ENCODE assay signal across 11 cellular contexts in the genomic region with DNA sequence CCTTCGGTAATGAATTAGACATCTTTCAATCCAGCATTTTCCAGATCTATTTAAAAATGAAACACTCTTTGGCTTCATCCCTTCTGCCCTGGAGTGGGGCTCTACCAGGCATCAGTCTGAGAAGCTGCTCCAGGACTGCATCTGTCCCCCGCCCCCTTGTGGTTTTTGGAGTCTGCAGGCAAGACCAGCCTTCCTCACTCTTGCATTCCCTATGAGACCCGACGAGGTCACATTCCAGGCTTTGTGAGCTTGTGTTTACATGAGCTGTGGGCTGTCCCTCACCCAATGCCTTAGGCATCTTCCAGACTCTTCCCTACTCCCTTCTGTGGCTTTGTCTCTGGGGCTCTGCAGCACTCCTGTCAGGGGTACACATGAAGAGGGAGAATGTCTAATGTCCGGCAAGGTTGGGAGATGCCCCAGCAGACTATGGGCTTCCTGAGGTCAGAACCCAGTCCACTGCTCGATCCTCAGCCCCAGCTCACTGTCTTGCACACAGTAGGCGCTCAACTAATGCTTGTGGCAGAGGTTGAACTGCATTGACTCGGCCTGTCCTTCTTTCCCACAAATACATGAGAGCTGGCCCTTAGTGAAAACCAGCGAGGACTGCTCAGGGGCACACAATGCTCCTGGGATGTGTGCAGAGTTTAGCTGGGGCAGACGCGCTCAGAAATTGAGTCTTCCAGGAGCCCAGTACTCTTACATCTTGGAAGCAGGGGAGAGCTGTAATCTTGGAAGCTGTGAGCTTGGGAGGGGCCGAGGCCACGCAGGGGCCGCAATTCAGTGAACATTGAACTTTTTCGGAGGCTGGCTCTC. TPM values are rescaled to one million over a fixed set of nuclear protein-coding genes. Genes with fewer than 3 reads are reported as not detected.
DNase-seq lines count a peak whose midpoint lies in the region; ATAC-seq, FAIRE-seq and TF ChIP-seq lines count a peak whose summit lies in the region.
"Had no signal": no experiment of that assay in that cellular context is flagged by ENCODE, and none has a peak within 500 bp of the region (broad histone marks: within the 10 kb centered on the region; RNA-seq: fewer than 3 reads in every experiment).

No MANE protein-coding gene starts in this region.

- peaks cover 8% of the 10 kb centered on the region for H3K4me1 Mint-ChIP-seq in endodermal cell

- H3K9me3 ChIP-seq in endodermal cell (ENCODE audit: control insufficient read depth, low read length) (no peaks in the 10 kb centered on the region), osteoblast (ENCODE audit: low read depth, low read length) (no peaks in the 10 kb centered on the region), kidney (ENCODE audit: control insufficient read depth in 1 of 2, low read length in 2 of 2) (no peaks in the 10 kb centered on the region), suprapubic skin (no peaks in the 10 kb centered on the region)

- no peak for FAIRE-seq in kidney (lab: Jason Lieb, UNC)

- H2AFZ ChIP-seq in osteoblast (ENCODE audit: low read length) = no peak overlapping the region

- H3K27ac ChIP-seq in endodermal cell (ENCODE audit: low read depth, low read length) (no peak overlapping the region), osteoblast (ENCODE audit: low read depth, low read length) (no peak overlapping the region), kidney (ENCODE audit: low read depth in 2 of 2, low read length in 2 of 2) (no peak overlapping the region), suprapubic skin (no peak overlapping the region)

- H3K4me3 ChIP-seq in endodermal cell (ENCODE audit: low read length) (no peak overlapping the region), osteoblast (ENCODE audit: insufficient read depth, low read length) (no peak overlapping the region), kidney (ENCODE audit: low read length in 2 of 2) (no peak overlapping the region), suprapubic skin (no peak overlapping the region)

- 73 to 76% methylated on average over 14 to 15 of the region's 15 CpGs for WGBS in endodermal cell (ENCODE audit: insufficient coverage in 1 of 2, insufficient read length in 1 of 2), 2 experiments
- WGBS in suprapubic skin = 60% methylated on average over 14 of the region's 15 CpGs

- no peaks in the 10 kb centered on the region for H3K36me3 Mint-ChIP-seq in endodermal cell (ENCODE audit: low read depth)
- H3K36me3 Mint-ChIP-seq: stimulated activated effector memory CD8-positive, alpha-beta T cell treated with anti-CD3 and anti-CD28 coated beads, Interleukin-12 subunit alpha, Interleukin-12 subunit beta, amount 100 ng/mL, for 72 hours had no signal

- peak overlapping the region; percentile 81 for H3K27ac Mint-ChIP-seq in endodermal cell
- H3K27ac Mint-ChIP-seq: activated CD8-positive, alpha-beta T cell treated with anti-CD3 and anti-CD28 coated beads for 36 hours; stimulated activated effector memory CD8-positive, alpha-beta T cell treated with anti-CD3 and anti-CD28 coated beads, Interleukin-12 subunit alpha, Interleukin-12 subunit beta, amount 100 ng/mL, for 72 hours had no signal

- intact Hi-C loops in kidney (cut with DNase I) = no loop called here

- H3K4me2 ChIP-seq in osteoblast (ENCODE audit: insufficient read depth, low read length) = no peak overlapping the region

- H3K27me3 ChIP-seq in endodermal cell (ENCODE audit: control insufficient read depth, insufficient read depth, low read length, poor library complexity, severe bottlenecking) = no peaks in the 10 kb centered on the region
- no peaks in the 10 kb centered on the region for H3K27me3 ChIP-seq in osteoblast (ENCODE audit: insufficient read depth, low read length)
- no peaks in the 10 kb centered on the region for H3K27me3 ChIP-seq in suprapubic skin

- peak; percentile 77 for TF ChIP-seq CTCF in endodermal cell (conservative IDR thresholded peaks at IDR 0.05)
- TF ChIP-seq CTCF in osteoblast (IDR thresholded peaks at IDR 0.05; ENCODE audit: extremely low read depth, low read depth, low read length) = no peak
- TF ChIP-seq CTCF in kidney (IDR thresholded peaks at IDR 0.05; ENCODE audit: borderline replicate concordance, extremely low read depth, insufficient read depth) = no peak
- TF ChIP-seq CTCF in suprapubic skin (IDR thresholded peaks at IDR 0.05) = no peak

- TF ChIP-seq EP300 in suprapubic skin (IDR thresholded peaks at IDR 0.05) = no peak

- DNase-seq in Daoy (ENCODE audit: low read depth) = peak; percentile 46
- peak; percentile 94 for DNase-seq in M059J (ENCODE audit: low read depth)
- peak; percentile 93 for DNase-seq in endodermal cell
- DNase-seq in osteoblast (ENCODE audit: insufficient read length, low spot score, missing footprints) = peak; percentile 63
- no peak for DNase-seq in kidney
- DNase-seq in suprapubic skin (ENCODE audit: low spot score in 2 of 2) = no peak
- DNase-seq: NCI-H2081 treated with DMSO at 0.1 percent for 48 hours had no signal

- H3K4me1 ChIP-seq in endodermal cell (ENCODE audit: control insufficient read depth, insufficient read depth, low read length) (no peaks in the 10 kb centered on the region), osteoblast (ENCODE audit: insufficient read depth, low read length) (no peaks in the 10 kb centered on the region), kidney (ENCODE audit: control insufficient read depth in 1 of 2, insufficient read depth in 1 of 2, low read depth in 1 of 2, low read length in 2 of 2) (peaks cover 0 to 3% of the 10 kb centered on the region in 2 donors), suprapubic skin (peaks cover 4% of the 10 kb centered on the region)

- H3K9ac ChIP-seq in endodermal cell (ENCODE audit: extremely low read depth, low read length, poor library complexity, severe bottlenecking) (no peak overlapping the region), kidney (ENCODE audit: low read length in 2 of 2) (no peak overlapping the region)

- H3K4me3 Mint-ChIP-seq in endodermal cell = no peak overlapping the region
- H3K4me3 Mint-ChIP-seq: activated CD8-positive, alpha-beta T cell treated with anti-CD3 and anti-CD28 coated beads for 36 hours; stimulated activated effector memory CD8-positive, alpha-beta T cell treated with anti-CD3 and anti-CD28 coated beads, Interleukin-12 subunit alpha, Interleukin-12 subunit beta, amount 100 ng/mL, for 72 hours had no signal

- no peak for ATAC-seq in HG02798 (IDR thresholded peaks at IDR 0.05; ENCODE audit: poor library complexity, unreplicated experiment)
- ATAC-seq in HG03139 (IDR thresholded peaks at IDR 0.05; ENCODE audit: unreplicated experiment) = no peak

- TF ChIP-seq POLR2A in suprapubic skin (IDR thresholded peaks at IDR 0.05) = no peak

- H3K9me3 Mint-ChIP-seq in endodermal cell = no peaks in the 10 kb centered on the region
- H3K9me3 Mint-ChIP-seq: activated CD8-positive, alpha-beta T cell treated with anti-CD3 and anti-CD28 coated beads for 36 hours; stimulated activated effector memory CD8-positive, alpha-beta T cell treated with anti-CD3 and anti-CD28 coated beads, Interleukin-12 subunit alpha, Interleukin-12 subunit beta, amount 100 ng/mL, for 72 hours had no signal

- no peaks in the 10 kb centered on the region for H3K79me2 ChIP-seq in osteoblast (ENCODE audit: insufficient read depth, low read length)

- H3K27me3 Mint-ChIP-seq in endodermal cell (ENCODE audit: insufficient read depth) = peaks cover 3% of the 10 kb centered on the region

- H3K36me3 ChIP-seq in endodermal cell (ENCODE audit: control insufficient read depth, insufficient read depth, low read length) (no peaks in the 10 kb centered on the region), osteoblast (ENCODE audit: insufficient read depth, low read length) (no peaks in the 10 kb centered on the region), kidney (ENCODE audit: control insufficient read depth in 1 of 2, insufficient read depth in 2 of 2, low read length in 2 of 2) (no peaks in the 10 kb centered on the region), suprapubic skin (no peaks in the 10 kb centered on the region)

- no peaks in the 10 kb centered on the region for H4K20me1 ChIP-seq in osteoblast (ENCODE audit: insufficient read depth, low read length)

RNA-seq across cellular contexts. Expression of gene GADD45G, which starts 11.6 kb away (rescaled TPM):
- 9.3 and 22.6 TPM in 2 replicates for total RNA-seq in Daoy (2014; rRNA removed; shearing (Covaris generic))
- total RNA-seq in M059J (2014; rRNA removed; shearing (Covaris generic)) = 0.32 and 0.49 TPM in 2 replicates
- 1 to 10 TPM; 5.1 to 9.6 TPM for total RNA-seq in endodermal cell
- polyA plus RNA-seq in endodermal cell (2013, experiment 1 of 2) = 66.1 TPM
- polyA plus RNA-seq in endodermal cell (2013, experiment 2 of 2) = 58.2 TPM
- under 0.01 and 0.88 TPM in 2 replicates for total RNA-seq in osteoblast
- total RNA-seq in kidney = 7.3 TPM
- 48.4 TPM for polyA plus RNA-seq in kidney (ENCODE audit: insufficient read depth, low read depth, low replicate concordance)
- 1 to 10 TPM; 4.6 to 9.7 (median 6.2) TPM for total RNA-seq in suprapubic skin

Comparison
In these comparisons a context has a peak if more than half of its experiments do, and no peak if none do; other contexts are left out.
1. DNase-seq: peak in Daoy (single experiment), M059J (single experiment), endodermal cell (single experiment) and osteoblast (single experiment); none in kidney (single experiment) and suprapubic skin (0 of 2).